7 cellular contexts compared by ENCODE assay signal in genomic region chr3:48331706-48332435, GRCh38. TPM values are rescaled to one million over a fixed set of nuclear protein-coding genes. Genes with fewer than 3 reads are reported as not detected.
"Had no signal": no experiment of that assay in that cellular context is flagged by ENCODE, and none has a peak within 500 bp of the region (broad histone marks: within the 10 kb centered on the region; RNA-seq: fewer than 3 reads in every experiment).

No MANE protein-coding gene starts in this region.

RNA-seq across cellular contexts. Expression of gene SPINK8, which starts 1.6 kb away (rescaled TPM):
- total RNA-seq: GM23248, H4, H7, HFFc6, HT-29, IMR-90, K562 had no signal
- polyA plus RNA-seq: GM23248, IMR-90, K562 had no signal

RNA-seq across cellular contexts. Expression of gene FBXW12, which starts 40.1 kb away (rescaled TPM):
- total RNA-seq: GM23248, HFFc6, HT-29, IMR-90, K562 had no signal
- polyA plus RNA-seq: GM23248, IMR-90 had no signal
